Comparison of ENCODE assay signal across 10 cellular contexts in the genomic region with DNA sequence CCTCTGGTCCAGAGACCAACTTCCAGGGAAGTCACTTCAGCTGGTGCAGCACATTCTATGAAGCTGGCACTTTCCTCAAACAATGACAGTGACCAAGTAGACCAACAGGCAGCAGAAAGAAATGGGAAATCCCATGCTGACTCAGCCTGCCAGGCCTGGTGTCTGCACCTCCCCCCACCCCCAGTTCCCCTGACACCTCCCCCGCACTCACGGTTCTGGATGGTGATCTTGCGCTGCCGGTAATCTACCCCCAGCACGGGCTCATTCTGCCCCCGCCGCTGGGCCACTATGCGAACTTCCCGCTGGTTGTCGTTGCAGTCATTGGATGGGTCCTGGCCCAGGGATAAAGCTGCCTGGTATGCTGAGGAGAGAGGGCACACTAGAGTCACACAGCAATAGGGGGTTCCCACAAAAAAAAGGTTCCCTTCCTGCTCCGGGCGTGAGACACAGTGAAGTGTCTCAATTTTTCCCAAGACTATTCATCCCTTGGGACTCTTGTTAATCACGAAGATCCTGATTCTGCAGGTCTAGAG.
A peak's percentile ranks its signal among the peaks of the same experiment; 100 is the strongest.
DNase-seq lines count a peak whose midpoint lies in the region; ATAC-seq lines count a peak whose summit lies in the region.
"Had no signal": no experiment of that assay in that cellular context is flagged by ENCODE, and none has a peak within 500 bp of the region (broad histone marks: within the 10 kb centered on the region; RNA-seq: fewer than 3 reads in every experiment).

No MANE protein-coding gene starts in this region.

- peak overlapping the region; percentile 10; the same call in 1 of the 2 replicates for H3K4me2 ChIP-seq in BLaER1

- no peaks in the 10 kb centered on the region for H3K27me3 ChIP-seq in BLaER1

- H3K9me3 ChIP-seq in BLaER1 = no peaks in the 10 kb centered on the region
- H3K9me3 ChIP-seq: prostate gland had no signal

- no peaks in the 10 kb centered on the region for H3K36me3 ChIP-seq in BLaER1
- H3K36me3 ChIP-seq: prostate gland had no signal

- DNase-seq in UCSD-AML1 (lab: John Stamatoyannopoulos, UW; ENCODE audit: unreplicated experiment) = peak; percentile 26
- DNase-seq in activated gamma-delta T cell treated with Interleukin-2 at 50 U/mL for 16 hours = no peak
- DNase-seq in central memory CD4-positive, alpha-beta T cell = no peak
- no peak for DNase-seq in GM19240 (ENCODE audit: insufficient read length, low spot score)
- DNase-seq: Calu3 had no signal

- no peak overlapping the region for H3K27ac ChIP-seq in BLaER1
- H3K27ac ChIP-seq: prostate gland had no signal

- no peak overlapping the region for H3K9ac ChIP-seq in BLaER1

- no peak overlapping the region for H3K4me3 ChIP-seq in BLaER1
- H3K4me3 ChIP-seq: prostate gland had no signal

- ATAC-seq in GM18511 (IDR thresholded peaks at IDR 0.05; ENCODE audit: unreplicated experiment) = peak; percentile 58
- peak; percentile 42 for ATAC-seq in HG02884 (IDR thresholded peaks at IDR 0.05; ENCODE audit: unreplicated experiment)
- no peak for ATAC-seq in GM19455 (IDR thresholded peaks at IDR 0.05; ENCODE audit: unreplicated experiment)

- no peaks in the 10 kb centered on the region for H4K20me1 ChIP-seq in BLaER1

- peaks cover 48% of the 10 kb centered on the region for H3K4me1 ChIP-seq in BLaER1
- H3K4me1 ChIP-seq: prostate gland had no signal
